In genomic region chr3:149970716-149971402, GRCh38 we compare ENCODE assay signal across 8 cellular contexts. TPM values are rescaled to one million over a fixed set of nuclear protein-coding genes. Genes with fewer than 3 reads are reported as not detected.
DNase-seq lines count a peak whose midpoint lies in the region; ATAC-seq, FAIRE-seq and TF ChIP-seq lines count a peak whose summit lies in the region.

Gene PFN2 (minus strand): TSS chr3:149970895. CDS start chr3:149970856, 39 bp downstream.

- no peaks in the 10 kb centered on the region for H3K27me3 ChIP-seq in H7 (ENCODE audit: control insufficient read depth, insufficient read depth, low read length)
- H3K27me3 ChIP-seq in GM12878 (replicated peaks in 1 of 2; ENCODE audit: control insufficient read depth in 2 of 2, insufficient read depth in 2 of 2, low read length in 1 of 2) = 0 out of 4 replicates have a peak, but pooled peaks cover 0 to 4% of the 10 kb centered on the region in 2 experiments

- peak within 1 kb of the TSS; percentile 92 for H3K4me2 ChIP-seq in GM12878 (ENCODE audit: control insufficient read depth, insufficient read depth)

- TF ChIP-seq CTCF in NB4 (IDR thresholded peaks at IDR 0.05; ENCODE audit: low read depth, low read length) (no peak), GM12878 (IDR thresholded peaks at IDR 0.05 in 2 of 3, conservative IDR thresholded peaks at IDR 0.05 in 1 of 3; ENCODE audit: control insufficient read depth in 2 of 3, extremely low read depth in 1 of 3, insufficient read depth in 1 of 3, low read depth in 3 of 3, low read length in 3 of 3) (no peak), retinal pigment epithelial cell (conservative IDR thresholded peaks at IDR 0.05; ENCODE audit: low read depth, low read length) (no peak)

- H3K36me3 Mint-ChIP-seq in T-helper 2 cell treated with Interferon-gamma antibody and Interleukin-4, amounts not matched to agents 5 μg/mL and 100 μg/mL, for 36 hours (ENCODE audit: low read depth) = peaks cover 1% of the 10 kb centered on the region

- in situ Hi-C loops in GM12878 (cut with MboI) = loop anchor here (25.0 kb wide), 1 partner anchor 541 kb away; no protein-coding TSS in a partner anchor

- ATAC-seq in GM12878 = peak; percentile 57

- H3K27ac ChIP-seq in GM12878 (ENCODE audit: control insufficient read depth, insufficient read depth) = peak within 1 kb of the TSS; percentile 15; the same call in 1 of the 2 replicates

- FAIRE-seq in GM12878 (lab: Jason Lieb, UNC) = no peak

- no peaks in the 10 kb centered on the region for H3K4me1 ChIP-seq in GM12878 (ENCODE audit: control insufficient read depth, insufficient read depth, low read length)

- no peaks in the 10 kb centered on the region for H3K9me3 Mint-ChIP-seq in T-helper 2 cell treated with Interferon-gamma antibody and Interleukin-4, amounts not matched to agents 5 μg/mL and 100 μg/mL, for 36 hours

- H3K9me3 ChIP-seq in GM12878 (replicated peaks; ENCODE audit: control insufficient read depth, insufficient read depth, low read length) = no peaks in the 10 kb centered on the region

- peaks cover 60% of the 10 kb centered on the region for H3K27me3 Mint-ChIP-seq in T-helper 2 cell treated with Interferon-gamma antibody and Interleukin-4, amounts not matched to agents 5 μg/mL and 100 μg/mL, for 36 hours (ENCODE audit: low read depth)

- H3K4me1 Mint-ChIP-seq in T-helper 2 cell treated with Interferon-gamma antibody and Interleukin-4, amounts not matched to agents 5 μg/mL and 100 μg/mL, for 36 hours (ENCODE audit: low read depth) = peaks cover 13% of the 10 kb centered on the region

- peak within 1 kb of the TSS; percentile 47 for H3K27ac Mint-ChIP-seq in T-helper 2 cell treated with Interferon-gamma antibody and Interleukin-4, amounts not matched to agents 5 μg/mL and 100 μg/mL, for 36 hours

- CTCF ChIA-PET in GM12878 (lab: Yijun Ruan, JAX) = interaction anchor here (1.3 to 1.8 kb wide), 2 partner anchors 48 to 213 kb away, joined by 4 to 12 read pairs; no protein-coding TSS in a partner anchor

- DNase-seq in EH (ENCODE audit: low read depth) = peak; percentile 82
- peak; percentile 88 for DNase-seq in H7
- DNase-seq in NB4 (ENCODE audit: low read depth) = peak; percentile 40
- peak; percentile 36 for DNase-seq in T-helper 2 cell treated with Interferon-gamma antibody and Interleukin-4, amounts not matched to agents 5 μg/mL and 100 μg/mL, for 36 hours (ENCODE audit: low spot score)
- no peak for DNase-seq in GM12878 (ENCODE audit: low read depth, low spot score)
- peak; percentile 46 to 59 for DNase-seq in hippocampal formation (lab: John Stamatoyannopoulos, UW)
- peak; percentile 22 for DNase-seq in retinal pigment epithelial cell (ENCODE audit: low read depth)
- DNase-seq in KG1 (lab: John Stamatoyannopoulos, UW) = no peak

- TF ChIP-seq POLR2A in NB4 (IDR thresholded peaks at IDR 0.05; ENCODE audit: extremely low read depth, insufficient read length) (no peak), GM12878 (IDR thresholded peaks at IDR 0.05; ENCODE audit: low read depth, low read length) (peak; percentile 53)

- H3K36me3 ChIP-seq in H7 (replicated peaks; ENCODE audit: control insufficient read depth, insufficient read depth, low read length) (peaks cover 6% of the 10 kb centered on the region), GM12878 (ENCODE audit: control insufficient read depth in 2 of 2, insufficient read depth in 2 of 2, low read length in 1 of 2) (no peaks in the 10 kb centered on the region)

- TF ChIP-seq EP300 in GM12878 (IDR thresholded peaks at IDR 0.05; ENCODE audit: borderline replicate concordance in 1 of 2, control insufficient read depth in 1 of 2, low read depth in 2 of 2, low read length in 2 of 2) = no peak

- peak within 1 kb of the TSS; percentile 55 for H3K9ac ChIP-seq in GM12878 (ENCODE audit: control insufficient read depth, insufficient read depth, low read length)

- peaks cover 5% of the 10 kb centered on the region for H3K79me2 ChIP-seq in GM12878 (ENCODE audit: control insufficient read depth, insufficient read depth, low read length)

- H3K4me3 ChIP-seq in H7 (ENCODE audit: insufficient read depth, low read depth, low read length) = peak within 1 kb of the TSS; percentile 93
- no peak within 1 kb of the TSS for H3K4me3 ChIP-seq in NB4 (ENCODE audit: low read depth, low read length)
- H3K4me3 ChIP-seq in GM12878 = peak within 1 kb of the TSS; percentile 66
- peak within 1 kb of the TSS; percentile 84 for H3K4me3 ChIP-seq in retinal pigment epithelial cell (ENCODE audit: low read length)

- POLR2A ChIA-PET in GM12878 (lab: Charles Lee) = interaction anchor here (0.7 kb wide), 1 partner anchor 206 kb away, joined by 3 read pairs; no protein-coding TSS in a partner anchor

- H3K4me3 Mint-ChIP-seq in T-helper 2 cell treated with Interferon-gamma antibody and Interleukin-4, amounts not matched to agents 5 μg/mL and 100 μg/mL, for 36 hours = peak within 1 kb of the TSS; percentile 88

- TF ChIP-seq RAD21 in GM12878 (IDR thresholded peaks at IDR 0.05; ENCODE audit: insufficient read depth, low read depth, low read length) = no peak

- 0% methylated on average over 56 of the region's 102 CpGs for WGBS in GM12878 (ENCODE audit: insufficient coverage, insufficient replicate concordance, low lambda C conversion rate, missing lambda C conversion rate)

- intact Hi-C loops in GM12878 (cut with micrococcal nuclease; ENCODE audit: unreplicated experiment) = loop anchor here (2.0 to 5.0 kb wide), 2 partner anchors 48 to 146 kb away; no protein-coding TSS in a partner anchor

- no TSS peak for BruUV-seq in GM12878 (replicated peaks; lab: Mats Ljungman, UMichigan)

- H4K20me1 ChIP-seq in GM12878 (ENCODE audit: control insufficient read depth, insufficient read depth) = no peaks in the 10 kb centered on the region

- H2AFZ ChIP-seq in GM12878 (ENCODE audit: control insufficient read depth, low read depth, low read length) = peak within 1 kb of the TSS; percentile 85

- RAD21 ChIA-PET in GM12878 (lab: Charles Lee; ENCODE audit: unreplicated experiment) = interaction anchor here (9.3 kb wide), 1 partner anchor 212 kb away, joined by 111 read pairs; no protein-coding TSS in a partner anchor

- SMC1A ChIA-PET in GM12878 (lab: Charles Lee; ENCODE audit: uncharacterized antibody, unreplicated experiment) = interaction anchor here (1.0 to 2.2 kb wide), 6 partner anchors 17 to 213 kb away, joined by 3 to 10 read pairs (median 4); no protein-coding TSS in a partner anchor

TF ChIP-seq in GM12878, 131 proteins besides CTCF, POLR2A, EP300 and RAD21 (continues in another document):
- TF ChIP-seq PRDM15 (CRISPR knock-in tag; IDR thresholded peaks at IDR 0.05) = no peak
- no peak for TF ChIP-seq BRCA1 (IDR thresholded peaks at IDR 0.05; ENCODE audit: low read depth, low read length)
- peak; percentile 92 for TF ChIP-seq YY1 (IDR thresholded peaks at IDR 0.05; ENCODE audit: low read depth, low read length)
- TF ChIP-seq NR2C2 (IDR thresholded peaks at IDR 0.05; ENCODE audit: borderline replicate concordance, control insufficient read depth, insufficient read length, low read depth) = no peak
- peak; percentile 68 for TF ChIP-seq IKZF1 (conservative IDR thresholded peaks at IDR 0.05)
- TF ChIP-seq BMI1 (IDR thresholded peaks at IDR 0.05; ENCODE audit: borderline replicate concordance) = no peak
- TF ChIP-seq, protein P1, sequence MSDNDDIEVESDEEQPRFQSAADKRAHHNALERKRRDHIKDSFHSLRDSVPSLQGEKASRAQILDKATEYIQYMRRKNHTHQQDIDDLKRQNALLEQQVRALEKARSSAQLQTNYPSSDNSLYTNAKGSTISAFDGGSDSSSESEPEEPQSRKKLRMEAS (IDR thresholded peaks at IDR 0.05; ENCODE audit: low read depth, low read length) = peak; percentile 62

RNA-seq across cellular contexts. Expression of gene PFN2, which starts in this region (rescaled TPM):
- 236 and 243 TPM in 2 replicates for total RNA-seq in H7 (2014; rRNA removed; shearing (Covaris generic))
- total RNA-seq in GM12878 (2013; cell fraction: nucleolus; rRNA removed) = 31.9 TPM in 2 replicates
- 3.1 and 3.2 TPM in 2 replicates for total RNA-seq in GM12878 (2014; rRNA removed)
- 4.7 and 5.6 TPM in 2 replicates for total RNA-seq in GM12878 (2014; rRNA removed; fragmentation: Illumina TruSeq; extraction: Trizol)
- 3.9 and 4.2 TPM in 2 replicates for total RNA-seq in GM12878 (2021)
- polyA plus RNA-seq in GM12878 (2011; ENCODE audit: low read depth) = 3.5 TPM
- 78.9 and 107 TPM in 2 replicates for polyA plus RNA-seq in GM12878 (2011; rRNA removed)
- polyA plus RNA-seq in GM12878 (2011; cell fraction: cytosol; rRNA removed) = 26.2 and 38.0 TPM in 2 replicates
- polyA plus RNA-seq in GM12878 (2011; cell fraction: nucleus; rRNA removed) = 34.0 and 45.8 TPM in 2 replicates
- 6.6 and 7.0 TPM in 2 replicates for polyA plus RNA-seq in GM12878 (2012)
- 4.4 and 7.7 TPM in 2 replicates for polyA plus RNA-seq in GM12878 (2014; fragmentation: Illumina TruSeq; extraction: Trizol)
- polyA plus RNA-seq in GM12878 (2014; fragmentation: Nextera tagmentation; extraction: Ambion mirVana) = 1 to 10 TPM; 4.9 to 6.7 TPM
- 4.5 and 4.6 TPM in 2 replicates for polyA plus RNA-seq in GM12878 (2014; rRNA removed)
- polyA plus RNA-seq in GM12878 (2016; fragmentation: Nextera tagmentation; extraction: Ambion mirVana) = 10 to 100 TPM in 1 of 2 experiments, 1 to 10 TPM in 1; 8.9 to 11.2 TPM
- polyA minus RNA-seq in GM12878 (2011; rRNA and poly(A)+ RNA removed) = 27.6 and 43.3 TPM in 2 replicates
- polyA minus RNA-seq in GM12878 (2011; cell fraction: cytosol; rRNA and poly(A)+ RNA removed) = 4.8 and 14.1 TPM in 2 replicates
- 23.6 and 25.4 TPM in 2 replicates for polyA minus RNA-seq in GM12878 (2011; cell fraction: nucleus; rRNA and poly(A)+ RNA removed)

Comparison
In these comparisons a context has a peak if more than half of its experiments do, and no peak if none do; other contexts are left out.
1. DNase-seq: peak in EH (single experiment), H7 (single experiment), NB4 (single experiment), T-helper 2 cell treated with Interferon-gamma antibody and Interleukin-4, amounts not matched to agents 5 μg/mL and 100 μg/mL, for 36 hours (single experiment), hippocampal formation (2 of 2) and retinal pigment epithelial cell (single experiment); none in GM12878 (single experiment) and KG1 (single experiment).